In the genomic region with DNA sequence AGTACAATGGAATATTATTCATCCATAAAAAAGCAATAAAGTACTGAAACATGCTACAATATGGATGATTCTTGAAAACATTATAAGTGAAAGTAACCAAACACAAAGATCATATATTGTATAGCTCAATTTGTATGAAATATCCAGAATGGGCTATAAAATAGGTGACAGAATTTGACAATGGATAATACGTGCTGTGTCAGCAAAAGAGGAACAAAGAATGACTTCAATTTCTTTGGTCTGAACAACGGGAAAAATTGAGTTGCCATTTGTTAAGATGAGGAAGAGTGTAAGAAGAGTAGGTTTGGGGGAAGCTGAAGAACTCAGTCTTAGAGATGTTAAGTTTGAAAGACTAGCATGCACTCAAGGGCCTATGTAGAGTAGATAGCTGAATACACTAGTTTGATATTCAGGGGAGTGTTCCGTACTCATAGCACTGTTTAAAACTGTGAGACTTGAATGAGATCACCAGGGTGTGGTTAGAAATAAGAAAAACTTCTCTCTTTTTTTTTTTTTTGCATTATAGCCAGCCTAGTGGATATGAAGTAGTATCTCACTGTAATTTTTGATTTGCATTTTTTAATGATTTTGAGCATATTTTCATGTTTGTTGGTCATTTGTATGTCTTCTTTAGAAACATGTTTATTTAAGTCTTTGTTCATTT, we compare ENCODE assay signal across 18 cellular contexts.
"Had no signal": no experiment of that assay in that cellular context is flagged by ENCODE, and none has a peak within 500 bp of the region (broad histone marks: within the 10 kb centered on the region; RNA-seq: fewer than 3 reads in every experiment).

No MANE protein-coding gene starts in this region.

- H3K27me3 ChIP-seq: gastrocnemius medialis, heart right ventricle, neutrophil, testis, tibial nerve, upper lobe of right lung, vagina had no signal

- H3K4me1 Mint-ChIP-seq: naive thymus-derived CD8-positive, alpha-beta T cell had no signal

- H3K36me3 ChIP-seq: gastrocnemius medialis, heart right ventricle, neutrophil, tibial nerve, upper lobe of right lung, vagina had no signal

- DNase-seq: effector memory CD8-positive, alpha-beta T cell; gastrocnemius medialis; heart right ventricle; islet precursor cell; mucosa of descending colon; naive thymus-derived CD8-positive, alpha-beta T cell; psoas muscle; retina; stimulated activated CD4-positive, alpha-beta T cell treated with anti-CD3 and anti-CD28 coated beads, Interleukin-2, amount 100 ng/mL, for 24 hours; testis; upper lobe of right lung had no signal

- H3K27ac Mint-ChIP-seq: dendritic cell treated with granulocyte-macrophage colony-stimulating factor and Interleukin-4, amounts not matched to agents 40 ng/mL and 50 ng/mL, for 4 days; effector memory CD8-positive, alpha-beta T cell; naive thymus-derived CD8-positive, alpha-beta T cell; stimulated activated naive CD8-positive, alpha-beta T cell treated with anti-CD3 and anti-CD28 coated beads, Interleukin-15, Interleukin-2, amounts not matched to agents 100 ng/mL and 50 ng/mL, for 24 hours had no signal

- H3K9me3 Mint-ChIP-seq: effector memory CD8-positive, alpha-beta T cell had no signal

- H3K9me3 ChIP-seq: gastrocnemius medialis, mucosa of descending colon, neutrophil, psoas muscle, testis, upper lobe of right lung, vagina had no signal

- H3K4me3 ChIP-seq: gastrocnemius medialis, heart right ventricle, mucosa of descending colon, psoas muscle, testis, tibial nerve, upper lobe of right lung, vagina had no signal

- H3K4me3 Mint-ChIP-seq: dendritic cell treated with granulocyte-macrophage colony-stimulating factor and Interleukin-4, amounts not matched to agents 40 ng/mL and 50 ng/mL, for 4 days; effector memory CD8-positive, alpha-beta T cell; naive thymus-derived CD8-positive, alpha-beta T cell; stimulated activated naive CD8-positive, alpha-beta T cell treated with anti-CD3 and anti-CD28 coated beads, Interleukin-15, Interleukin-2, amounts not matched to agents 100 ng/mL and 50 ng/mL, for 24 hours had no signal

- H3K4me1 ChIP-seq: gastrocnemius medialis, heart right ventricle, psoas muscle, testis, tibial nerve, upper lobe of right lung, vagina had no signal

- H3K27me3 Mint-ChIP-seq: dendritic cell treated with granulocyte-macrophage colony-stimulating factor and Interleukin-4, amounts not matched to agents 40 ng/mL and 50 ng/mL, for 4 days had no signal

- H3K27ac ChIP-seq: gastrocnemius medialis, heart right ventricle, neutrophil, psoas muscle, testis, tibial nerve, upper lobe of right lung, vagina had no signal

- ATAC-seq: effector memory CD8-positive, alpha-beta T cell; gastrocnemius medialis; heart right ventricle; left lobe of liver; mucosa of descending colon; naive thymus-derived CD8-positive, alpha-beta T cell; psoas muscle; sciatic nerve; upper lobe of right lung had no signal
